ENCODE assay signal across 35 cellular contexts in genomic region chr1:50942334-50942733, GRCh38.
"Had no signal": no experiment of that assay in that cellular context is flagged by ENCODE, and none has a peak within 500 bp of the region (broad histone marks: within the 10 kb centered on the region; RNA-seq: fewer than 3 reads in every experiment).

No MANE protein-coding gene starts in this region.

- H3K27me3 ChIP-seq: MG63 had no signal

- DNase-seq: Karpas-422, Kasumi-1, MG63, MM.1S, MV-4-11, NCI-H1048, NCI-H1092, NCI-H1092 treated with DMSO at 0.1 percent for 48 hours, NCI-H1105, NCI-H1105 treated with DMSO at 0.1 percent for 48 hours, NCI-H1417, NCI-H1417 treated with DMSO at 0.1 percent for 48 hours, NCI-H1436, NCI-H1436 treated with DMSO at 0.1 percent for 48 hours, NCI-H146, NCI-H1694, NCI-H1694 treated with DMSO at 0.1 percent for 48 hours, NCI-H187, NCI-H187 treated with DMSO at 0.1 percent for 48 hours, NCI-H1930, NCI-H2029, NCI-H2029 treated with DMSO at 0.1 percent for 48 hours, NCI-H2081, NCI-H2081 treated with DMSO at 0.1 percent for 48 hours, NCI-H2107, NCI-H2171, NCI-H2171 treated with DMSO at 0.1 percent for 48 hours, NCI-H2227 treated with DMSO at 0.1 percent for 48 hours, NCI-H226, NCI-H345, NCI-H446, NCI-H446 treated with DMSO at 0.1 percent for 48 hours, NCI-H510A, NCI-H510A treated with DMSO at 0.1 percent for 48 hours, NCI-H524 had no signal

- H3K9me3 ChIP-seq: MG63 had no signal

- H3K4me3 ChIP-seq: MG63 had no signal
